Comparison of ENCODE assay signal across 16 cellular contexts in genomic region chr20:31849306-31849930, GRCh38. TPM values are rescaled to one million over a fixed set of nuclear protein-coding genes. Genes with fewer than 3 reads are reported as not detected.
DNase-seq lines count a peak whose midpoint lies in the region; ATAC-seq, FAIRE-seq and TF ChIP-seq lines count a peak whose summit lies in the region.
"Had no signal": no experiment of that assay in that cellular context is flagged by ENCODE, and none has a peak within 500 bp of the region (broad histone marks: within the 10 kb centered on the region; RNA-seq: fewer than 3 reads in every experiment).

No MANE protein-coding gene starts in this region.

- H3K27ac ChIP-seq in endodermal cell (ENCODE audit: low read depth, low read length) (no peak overlapping the region), small intestine (ENCODE audit: low read depth in 1 of 2, low read length in 1 of 2) (no peak overlapping the region)
- H3K27ac ChIP-seq: SK-N-MC, testis had no signal

- H3K27me3 ChIP-seq in endodermal cell (ENCODE audit: control insufficient read depth, insufficient read depth, low read length, poor library complexity, severe bottlenecking) (peaks cover 5% of the 10 kb centered on the region), small intestine (ENCODE audit: control insufficient read depth in 2 of 2, insufficient read depth in 2 of 2, low read length in 2 of 2) (peaks cover 0 to 3% of the 10 kb centered on the region in 2 donors)
- H3K27me3 ChIP-seq: testis had no signal

- H3K9me3 ChIP-seq in endodermal cell (ENCODE audit: control insufficient read depth, low read length), result no peaks in the 10 kb centered on the region
- no peaks in the 10 kb centered on the region for H3K9me3 ChIP-seq in small intestine (ENCODE audit: control insufficient read depth, low read depth)
- H3K9me3 ChIP-seq: testis had no signal

- DNase-seq in NCI-H2107 (lab: John Stamatoyannopoulos, UW), result peak; percentile 23
- no peak for DNase-seq in NCI-H2107 treated with DMSO at 0.1 percent for 48 hours (lab: John Stamatoyannopoulos, UW; ENCODE audit: unreplicated experiment)
- DNase-seq in NCI-H2196 (lab: John Stamatoyannopoulos, UW; ENCODE audit: unreplicated experiment), result peak; percentile 82
- no peak for DNase-seq in endodermal cell
- DNase-seq in small intestine, result peak; percentile 69
- DNase-seq in globus pallidus (ENCODE audit: low spot score), result no peak
- no peak for DNase-seq in effector memory CD8-positive, alpha-beta T cell
- DNase-seq: caudate nucleus, hypothalamus, mesendoderm, occipital lobe, testis had no signal

- H3K4me3 Mint-ChIP-seq in endodermal cell, result no peak overlapping the region
- no peak overlapping the region for H3K4me3 Mint-ChIP-seq in effector memory CD8-positive, alpha-beta T cell
- H3K4me3 Mint-ChIP-seq: activated naive CD4-positive, alpha-beta T cell treated with anti-CD3 and anti-CD28 coated beads, Interleukin-2, amount 50 U/mL, for 24 hours had no signal

- H3K4me1 Mint-ChIP-seq in endodermal cell, result no peaks in the 10 kb centered on the region
- H3K4me1 Mint-ChIP-seq in effector memory CD8-positive, alpha-beta T cell (ENCODE audit: low read depth in 2 of 2), result no peaks in the 10 kb centered on the region
- H3K4me1 Mint-ChIP-seq: activated naive CD4-positive, alpha-beta T cell treated with anti-CD3 and anti-CD28 coated beads, Interleukin-2, amount 50 U/mL, for 24 hours had no signal

- ATAC-seq in HG03159 (IDR thresholded peaks at IDR 0.05; ENCODE audit: unreplicated experiment), result no peak
- no peak for ATAC-seq in effector memory CD8-positive, alpha-beta T cell (replicated peaks)

- H3K9ac ChIP-seq in endodermal cell (ENCODE audit: extremely low read depth, low read length, poor library complexity, severe bottlenecking), result no peak overlapping the region

- no peak overlapping the region for H3K4me3 ChIP-seq in endodermal cell (ENCODE audit: low read length)
- no peak overlapping the region for H3K4me3 ChIP-seq in small intestine (ENCODE audit: low read depth in 1 of 2, low read length in 2 of 2)
- H3K4me3 ChIP-seq: SK-N-MC, testis had no signal

- no peaks in the 10 kb centered on the region for H3K4me1 ChIP-seq in endodermal cell (ENCODE audit: control insufficient read depth, insufficient read depth, low read length)
- no peaks in the 10 kb centered on the region for H3K4me1 ChIP-seq in small intestine (ENCODE audit: control insufficient read depth in 2 of 2, insufficient read depth in 1 of 2, low read depth in 1 of 2, low read length in 1 of 2)
- H3K4me1 ChIP-seq: testis had no signal

- H3K36me3 Mint-ChIP-seq in endodermal cell (ENCODE audit: low read depth), result no peaks in the 10 kb centered on the region
- H3K36me3 Mint-ChIP-seq in effector memory CD8-positive, alpha-beta T cell (ENCODE audit: insufficient read depth), result no peaks in the 10 kb centered on the region
- H3K36me3 Mint-ChIP-seq: activated naive CD4-positive, alpha-beta T cell treated with anti-CD3 and anti-CD28 coated beads, Interleukin-2, amount 50 U/mL, for 24 hours had no signal

- peak; percentile 18 for TF ChIP-seq CTCF in endodermal cell (conservative IDR thresholded peaks at IDR 0.05)

- FAIRE-seq in small intestine (lab: Jason Lieb, UNC), result no peak

- H3K27me3 Mint-ChIP-seq in endodermal cell (ENCODE audit: insufficient read depth), result peaks cover 60% of the 10 kb centered on the region
- H3K27me3 Mint-ChIP-seq in effector memory CD8-positive, alpha-beta T cell, result peaks cover 20 to 24% of the 10 kb centered on the region in 2 donors

- H3K36me3 ChIP-seq in endodermal cell (ENCODE audit: control insufficient read depth, insufficient read depth, low read length), result no peaks in the 10 kb centered on the region
- H3K36me3 ChIP-seq in small intestine (ENCODE audit: control insufficient read depth in 2 of 2, insufficient read depth in 2 of 2, low read length in 2 of 2), result no peaks in the 10 kb centered on the region

- no peaks in the 10 kb centered on the region for H3K9me3 Mint-ChIP-seq in endodermal cell
- H3K9me3 Mint-ChIP-seq in effector memory CD8-positive, alpha-beta T cell, result no peaks in the 10 kb centered on the region
- H3K9me3 Mint-ChIP-seq: activated naive CD4-positive, alpha-beta T cell treated with anti-CD3 and anti-CD28 coated beads, Interleukin-2, amount 50 U/mL, for 24 hours had no signal

- 87% methylated on average over 29 to 45 of the region's 45 CpGs for WGBS in endodermal cell (ENCODE audit: insufficient coverage in 1 of 2, insufficient read length in 1 of 2), 2 experiments
- WGBS in small intestine, 3 donors, result 13 to 32% (median 15%) methylated on average over 44 to 45 of the region's 45 CpGs

- H3K27ac Mint-ChIP-seq in endodermal cell, result no peak overlapping the region
- no peak overlapping the region for H3K27ac Mint-ChIP-seq in effector memory CD8-positive, alpha-beta T cell
- H3K27ac Mint-ChIP-seq: activated naive CD4-positive, alpha-beta T cell treated with anti-CD3 and anti-CD28 coated beads, Interleukin-2, amount 50 U/mL, for 24 hours had no signal

RNA-seq across cellular contexts. Expression of gene FOXS1, which starts 4.0 kb away (rescaled TPM):
- total RNA-seq in endodermal cell, result not detected
- 2.3 TPM for polyA plus RNA-seq in endodermal cell (2013, experiment 1 of 2)
- polyA plus RNA-seq in endodermal cell (2013, experiment 2 of 2), result 3.3 TPM
- 1 to 10 TPM in 1 of 3 donors, not detected in 2; 1.2 TPM for polyA plus RNA-seq in small intestine

RNA-seq across cellular contexts. Expression of gene DUSP15, which starts 20.9 kb away (rescaled TPM):
- total RNA-seq in endodermal cell, result 1 to 10 TPM; 3.8 to 7.2 TPM
- 7.3 TPM for polyA plus RNA-seq in endodermal cell (2013, experiment 1 of 2)
- polyA plus RNA-seq in endodermal cell (2013, experiment 2 of 2), result 7.6 TPM
- 1 to 10 TPM in 2 of 3 donors, not detected in 1; 1.4 to 2.9 TPM for polyA plus RNA-seq in small intestine
- total RNA-seq: HT1080 had no signal

RNA-seq across cellular contexts. Expression of gene TTLL9, which starts 21.0 kb away (rescaled TPM):
- under 1 TPM; 0.29 to 0.51 TPM for total RNA-seq in endodermal cell
- polyA plus RNA-seq in endodermal cell (2013, experiment 1 of 2), result 1.00 TPM
- polyA plus RNA-seq in endodermal cell (2013, experiment 2 of 2), result 1.2 TPM
- under 1 TPM in 1 of 3 donors, not detected in 2; 0.07 TPM for polyA plus RNA-seq in small intestine
- total RNA-seq: HT1080 had no signal

RNA-seq across cellular contexts. Expression of gene MYLK2, which starts 30.3 kb away (rescaled TPM):
- total RNA-seq in endodermal cell, result under 1 TPM; 0.20 to 0.29 TPM
- polyA plus RNA-seq in endodermal cell (2013, experiment 1 of 2), result 0.39 TPM
- 0.37 TPM for polyA plus RNA-seq in endodermal cell (2013, experiment 2 of 2)
- polyA plus RNA-seq in small intestine, result under 1 TPM in 2 of 3 donors, not detected in 1; 0.27 to 0.28 TPM

Comparison
In these comparisons a context has a peak if more than half of its experiments do, and no peak if none do; other contexts are left out.
1. DNase-seq: peak in NCI-H2107 (single experiment), NCI-H2196 (single experiment) and small intestine (single experiment); none in NCI-H2107 treated with DMSO at 0.1 percent for 48 hours (single experiment), endodermal cell (single experiment), globus pallidus (single experiment) and effector memory CD8-positive, alpha-beta T cell (0 of 3).